Comparison of ENCODE assay signal across 9 cellular contexts in genomic region chr12:77133566-77133965, GRCh38.
DNase-seq lines count a peak whose midpoint lies in the region; ATAC-seq and TF ChIP-seq lines count a peak whose summit lies in the region.
"Had no signal": no experiment of that assay in that cellular context is flagged by ENCODE, and none has a peak within 500 bp of the region (broad histone marks: within the 10 kb centered on the region; RNA-seq: fewer than 3 reads in every experiment).

No MANE protein-coding gene starts in this region.

- no peak overlapping the region for H3K4me3 Mint-ChIP-seq in HFFc6

- H3K27me3 Mint-ChIP-seq in HFFc6 (ENCODE audit: insufficient read depth) = no peaks in the 10 kb centered on the region; the same call in 1 of the 2 replicates

- no peak overlapping the region for H3K27ac Mint-ChIP-seq in HFFc6

- DNase-seq in EH (ENCODE audit: low read depth) = peak; percentile 74
- DNase-seq in HFFc6 = peak; percentile 28
- peak; percentile 32 for DNase-seq in T1000 (lab: John Stamatoyannopoulos, UW)
- peak; percentile 38 for DNase-seq in iPS DF 4.7 (ENCODE audit: extremely low read depth, low spot score)
- no peak for DNase-seq in SK-N-DZ (ENCODE audit: low spot score)
- DNase-seq: NCI-H2081 had no signal

- H3K9me3 Mint-ChIP-seq in HFFc6 = no peaks in the 10 kb centered on the region

- no peak for TF ChIP-seq CTCF in HFFc6 (IDR thresholded peaks at IDR 0.05)

- no peaks in the 10 kb centered on the region for H3K36me3 Mint-ChIP-seq in HFFc6 (ENCODE audit: low read depth)

- ATAC-seq in GM18498 (IDR thresholded peaks at IDR 0.05; ENCODE audit: unreplicated experiment) (no peak), GM21737 (IDR thresholded peaks at IDR 0.05; ENCODE audit: unreplicated experiment) (no peak), GM19397 (IDR thresholded peaks at IDR 0.05; ENCODE audit: unreplicated experiment) (no peak)

- H3K4me1 Mint-ChIP-seq in HFFc6 (ENCODE audit: low read depth) = no peaks in the 10 kb centered on the region
